ENCODE assay signal across 22 cellular contexts in the genomic region with DNA sequence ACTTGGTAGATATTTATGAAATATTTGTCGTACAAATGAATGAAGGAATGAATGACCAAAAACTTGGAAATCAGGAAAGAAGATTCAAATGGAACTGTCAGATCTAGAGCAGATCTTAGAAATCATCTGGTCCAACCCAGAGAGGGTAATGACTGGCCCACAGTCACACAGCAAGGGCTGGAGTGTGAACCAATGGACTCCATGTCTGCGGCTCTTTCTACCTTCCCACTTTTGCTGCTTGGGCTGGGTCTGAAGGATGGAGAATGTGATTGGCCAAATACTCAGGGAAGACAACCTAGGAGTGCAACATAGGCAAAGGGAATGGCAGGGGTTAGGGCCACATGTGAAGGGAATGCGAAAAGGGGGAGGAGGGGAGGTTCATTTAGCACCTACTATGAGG. TPM values are rescaled to one million over a fixed set of nuclear protein-coding genes. Genes with fewer than 3 reads are reported as not detected.
DNase-seq lines count a peak whose midpoint lies in the region; ATAC-seq and TF ChIP-seq lines count a peak whose summit lies in the region.
"Had no signal": no experiment of that assay in that cellular context is flagged by ENCODE, and none has a peak within 500 bp of the region (broad histone marks: within the 10 kb centered on the region; RNA-seq: fewer than 3 reads in every experiment).

No MANE protein-coding gene starts in this region.

- no peak for TF ChIP-seq CTCF in heart right ventricle (IDR thresholded peaks at IDR 0.05)
- TF ChIP-seq CTCF in glutamatergic neuron (IDR thresholded peaks at IDR 0.05; ENCODE audit: partially characterized antibody, unreplicated experiment), result no peak
- TF ChIP-seq CTCF in colonic mucosa (IDR thresholded peaks at IDR 0.05), result no peak

- no peaks in the 10 kb centered on the region for H3K9me3 Mint-ChIP-seq in glutamatergic neuron (ENCODE audit: unreplicated experiment)
- H3K9me3 Mint-ChIP-seq: stimulated activated effector memory CD8-positive, alpha-beta T cell treated with anti-CD3 and anti-CD28 coated beads, Interleukin-12 subunit alpha, Interleukin-12 subunit beta, amount 100 ng/mL, for 72 hours had no signal

- H3K4me1 ChIP-seq in heart right ventricle (peaks cover 15 to 82% (median 66%) of the 10 kb centered on the region in 9 donors), NT2/D1 (ENCODE audit: insufficient read depth, insufficient read length) (peaks cover 58% of the 10 kb centered on the region), subcutaneous abdominal adipose tissue (ENCODE audit: control insufficient read depth in 5 of 5, insufficient read depth in 5 of 5, low read length in 5 of 5) (peaks cover 13 to 94% (median 87%) of the 10 kb centered on the region in 5 donors), colonic mucosa (no peaks in the 10 kb centered on the region)

- H3K27me3 ChIP-seq in heart right ventricle (no peaks in the 10 kb centered on the region), NT2/D1 (ENCODE audit: insufficient read depth, insufficient read length) (peaks cover 13% of the 10 kb centered on the region), subcutaneous abdominal adipose tissue (ENCODE audit: control insufficient read depth in 5 of 5, insufficient read depth in 4 of 5, low read length in 5 of 5) (no peaks in the 10 kb centered on the region), colonic mucosa (no peaks in the 10 kb centered on the region)
- H3K27me3 ChIP-seq: body of pancreas had no signal

- ATAC-seq in heart right ventricle (no peak), left ventricle myocardium superior (no peak)
- ATAC-seq: body of pancreas; sciatic nerve; stimulated activated effector memory CD8-positive, alpha-beta T cell treated with anti-CD3 and anti-CD28 coated beads, Interleukin-12 subunit alpha, Interleukin-12 subunit beta, amount 100 ng/mL, for 72 hours had no signal

- DNase-seq in heart right ventricle (no peak), left ventricle myocardium superior (no peak), NT2/D1 (ENCODE audit: low read depth, low spot score) (no peak), glutamatergic neuron (no peak), NCI-H2107 treated with DMSO at 0.1 percent for 48 hours (lab: John Stamatoyannopoulos, UW; ENCODE audit: unreplicated experiment) (no peak), colonic mucosa (no peak), NCI-H1417 treated with DMSO at 0.1 percent for 48 hours (lab: John Stamatoyannopoulos, UW) (no peak)
- DNase-seq: activated CD4-positive, alpha-beta T cell treated with anti-CD3 and anti-CD28 coated beads, Interleukin-2, amount 50 U/mL, for 48 hours; activated naive CD4-positive, alpha-beta T cell treated with Interleukin-2 at 50 U/mL for 16 hours; activated T-cell treated with anti-CD3 and anti-CD28 coated beads for 4 hours; body of pancreas; cortex of kidney; EL; NCI-H1105; NCI-H2107; NCI-H524; SW 1271 had no signal

- WGBS in heart right ventricle, 2 donors, result 93 to 95% methylated on average over 3 of the region's 3 CpGs

- H3K9ac ChIP-seq in NT2/D1 (ENCODE audit: insufficient read length, low read depth), result peak overlapping the region; percentile 23
- H3K9ac ChIP-seq in subcutaneous abdominal adipose tissue (ENCODE audit: low read length in 5 of 5), result no peak overlapping the region
- no peak overlapping the region for H3K9ac ChIP-seq in colonic mucosa (ENCODE audit: low read depth in 2 of 2, low read length in 2 of 2)

- H3K4me1 Mint-ChIP-seq in glutamatergic neuron (ENCODE audit: low read depth, unreplicated experiment), result peaks cover 33% of the 10 kb centered on the region

- H3K4me3 Mint-ChIP-seq in glutamatergic neuron (ENCODE audit: unreplicated experiment), result no peak overlapping the region
- H3K4me3 Mint-ChIP-seq: stimulated activated effector memory CD8-positive, alpha-beta T cell treated with anti-CD3 and anti-CD28 coated beads, Interleukin-12 subunit alpha, Interleukin-12 subunit beta, amount 100 ng/mL, for 72 hours had no signal

- intact Hi-C loops in heart right ventricle (cut with DNase I) (no loop called here), left ventricle myocardium superior (cut with micrococcal nuclease) (no loop called here), colonic mucosa (cut with DNase I) (no loop called here)

- peak overlapping the region; percentile 20 to 95 (median 72) for H3K27ac ChIP-seq in heart right ventricle
- peak overlapping the region; percentile 98 for H3K27ac ChIP-seq in subcutaneous abdominal adipose tissue (ENCODE audit: low read depth, low read length)
- H3K27ac ChIP-seq in colonic mucosa, result no peak overlapping the region
- H3K27ac ChIP-seq: body of pancreas had no signal

- H3K4me3 ChIP-seq in heart right ventricle (no peak overlapping the region), NT2/D1 (ENCODE audit: insufficient read length, low read depth) (no peak overlapping the region), subcutaneous abdominal adipose tissue (ENCODE audit: low read depth in 1 of 5, low read length in 5 of 5) (no peak overlapping the region), colonic mucosa (no peak overlapping the region)
- H3K4me3 ChIP-seq: body of pancreas had no signal

- peak overlapping the region; percentile 11 for H3K27ac Mint-ChIP-seq in glutamatergic neuron (ENCODE audit: unreplicated experiment)
- H3K27ac Mint-ChIP-seq: stimulated activated effector memory CD8-positive, alpha-beta T cell treated with anti-CD3 and anti-CD28 coated beads, Interleukin-12 subunit alpha, Interleukin-12 subunit beta, amount 100 ng/mL, for 72 hours had no signal

- H3K36me3 Mint-ChIP-seq in glutamatergic neuron (ENCODE audit: unreplicated experiment), result peaks cover 1% of the 10 kb centered on the region
- H3K36me3 Mint-ChIP-seq: stimulated activated effector memory CD8-positive, alpha-beta T cell treated with anti-CD3 and anti-CD28 coated beads, Interleukin-12 subunit alpha, Interleukin-12 subunit beta, amount 100 ng/mL, for 72 hours had no signal

- peaks cover 11% of the 10 kb centered on the region for H3K27me3 Mint-ChIP-seq in glutamatergic neuron (ENCODE audit: unreplicated experiment)

- H3K36me3 ChIP-seq in heart right ventricle (no peaks in the 10 kb centered on the region), NT2/D1 (ENCODE audit: insufficient read depth, insufficient read length, low read length) (no peaks in the 10 kb centered on the region), subcutaneous abdominal adipose tissue (ENCODE audit: control insufficient read depth in 5 of 5, insufficient read depth in 5 of 5, low read length in 5 of 5) (no peaks in the 10 kb centered on the region), colonic mucosa (no peaks in the 10 kb centered on the region)

- H3K9me3 ChIP-seq in heart right ventricle, result no peaks in the 10 kb centered on the region
- H3K9me3 ChIP-seq in NT2/D1 (ENCODE audit: insufficient read depth, low read length), result no peaks in the 10 kb centered on the region
- no peaks in the 10 kb centered on the region for H3K9me3 ChIP-seq in subcutaneous abdominal adipose tissue (ENCODE audit: control insufficient read depth in 5 of 5, low read length in 5 of 5)
- no peaks in the 10 kb centered on the region for H3K9me3 ChIP-seq in colonic mucosa
- H3K9me3 ChIP-seq: body of pancreas had no signal

RNA-seq across cellular contexts. Expression of a gene that starts 5.8 kb away (rescaled TPM):
- total RNA-seq in heart right ventricle (10 to 100 TPM; 46.4 to 77.9 (median 60.1) TPM), left ventricle myocardium superior (71.7 TPM), glutamatergic neuron (ENCODE audit: unreplicated experiment) (60.9 TPM), colonic mucosa (10 to 100 TPM; 42.7 to 83.8 TPM)
- polyA plus RNA-seq in heart right ventricle, result 100 to 1,000 TPM in 1 of 2 donors, 10 to 100 TPM in 1; 31.9 to 107 TPM

RNA-seq across cellular contexts. Expression of a gene that starts 40.0 kb away (rescaled TPM):
- total RNA-seq in heart right ventricle (10 to 100 TPM in 2 of 10 donors, 1 to 10 TPM in 8; 3.6 to 16.5 (median 5.3) TPM), left ventricle myocardium superior (5.7 TPM), glutamatergic neuron (ENCODE audit: unreplicated experiment) (846 TPM), colonic mucosa (10 to 100 TPM; 80.4 to 98.9 TPM)
- 1 to 10 TPM; 3.7 to 8.2 TPM for polyA plus RNA-seq in heart right ventricle

RNA-seq across cellular contexts. Expression of a gene that starts 50.1 kb away (rescaled TPM):
- total RNA-seq in heart right ventricle, result under 1 TPM in 2 of 10 donors, not detected in 8; 0.30 to 0.32 TPM
- under 1 TPM in 1 of 2 donors, not detected in 1; 0.03 TPM for polyA plus RNA-seq in heart right ventricle
- total RNA-seq in left ventricle myocardium superior, result not detected
- total RNA-seq in glutamatergic neuron (ENCODE audit: unreplicated experiment), result 8.5 TPM
- total RNA-seq in colonic mucosa, result under 1 TPM; 0.42 to 0.49 TPM
- total RNA-seq: body of pancreas, fibroblast of villous mesenchyme, mucosa of gallbladder, sciatic nerve had no signal

Comparison
In these comparisons a context has a peak if more than half of its experiments do, and no peak if none do; other contexts are left out.
1. RNA of a gene that starts 40.0 kb away (total RNA-seq): 846 TPM in glutamatergic neuron (single experiment) and 80.4 to 98.9 TPM in colonic mucosa; 5.7 TPM in left ventricle myocardium superior (single experiment) and 3.6 to 16.5 TPM in heart right ventricle; every median in the first group is over 4 times any median in the second.